In genomic region chr7:142808461-142808801, GRCh38 we compare ENCODE assay signal across 1 cellular context.
TF ChIP-seq lines count a peak whose summit lies in the region.

No MANE protein-coding gene starts in this region.

TF ChIP-seq in K562, 482 proteins besides CTCF, POLR2A, EP300 and RAD21 (continued from another document):
- TF ChIP-seq ZNF395 (CRISPR knock-in tag; IDR thresholded peaks at IDR 0.05) (peak; percentile 25; the same call in 1 of the 2 replicates), KDM1A (IDR thresholded peaks at IDR 0.05) (no peak), SMAD3 (CRISPR knock-in tag; conservative IDR thresholded peaks at IDR 0.05) (no peak), NCOA1 (IDR thresholded peaks at IDR 0.05; ENCODE audit: low read depth) (no peak), PHF21A (IDR thresholded peaks at IDR 0.05; ENCODE audit: borderline replicate concordance, low read depth) (no peak), MYBL2 (IDR thresholded peaks at IDR 0.05; ENCODE audit: low read depth) (no peak), MYBL2 (CRISPR knock-in tag; IDR thresholded peaks at IDR 0.05; ENCODE audit: borderline replicate concordance) (no peak), NR2C2 (CRISPR knock-in tag; IDR thresholded peaks at IDR 0.05) (no peak), NR2C2 (tag; IDR thresholded peaks at IDR 0.05) (no peak), ZNF77 (CRISPR knock-in tag; IDR thresholded peaks at IDR 0.05) (0 out of 2 replicates have a peak, but pooled peaks have one; percentile 19), NR3C1 (CRISPR knock-in tag; IDR thresholded peaks at IDR 0.05) (no peak), TARDBP (IDR thresholded peaks at IDR 0.05) (no peak), BMI1 (IDR thresholded peaks at IDR 0.05; ENCODE audit: low read length) (no peak), MBD2 (IDR thresholded peaks at IDR 0.05; ENCODE audit: borderline replicate concordance, low read depth) (no peak), THRB (CRISPR knock-in tag; conservative IDR thresholded peaks at IDR 0.05) (0 out of 2 replicates have a peak, but pooled peaks have one; percentile 14), E2F6 (IDR thresholded peaks at IDR 0.05; ENCODE audit: borderline replicate concordance in 1 of 2, extremely low read depth in 1 of 2, insufficient read depth in 1 of 2, insufficient read length in 1 of 2, low read depth in 1 of 2, low read length in 1 of 2, poor library complexity in 1 of 2, severe bottlenecking in 1 of 2) (no peak), SMAD4 (CRISPR knock-in tag; conservative IDR thresholded peaks at IDR 0.05) (no peak), PREB (CRISPR knock-in tag; IDR thresholded peaks at IDR 0.05) (no peak), ZNF79 (CRISPR knock-in tag; IDR thresholded peaks at IDR 0.05; ENCODE audit: low read depth) (no peak), SMAD2 (IDR thresholded peaks at IDR 0.05; ENCODE audit: low read depth, low read length) (no peak), PATZ1 (CRISPR knock-in tag; IDR thresholded peaks at IDR 0.05; ENCODE audit: borderline replicate concordance) (no peak), TAL1 (IDR thresholded peaks at IDR 0.05) (no peak), ELF2 (CRISPR knock-in tag; IDR thresholded peaks at IDR 0.05) (no peak), CHD4 (IDR thresholded peaks at IDR 0.05; ENCODE audit: insufficient read depth, insufficient replicate concordance, low read depth, low read length, poor library complexity, severe bottlenecking) (no peak), PCBP2 (IDR thresholded peaks at IDR 0.05; ENCODE audit: low read depth, low read length, poor library complexity, severe bottlenecking) (no peak), TRIM25 (IDR thresholded peaks at IDR 0.05; ENCODE audit: borderline replicate concordance) (no peak), HMG20B (CRISPR knock-in tag; IDR thresholded peaks at IDR 0.05) (no peak), ZNF696 (CRISPR knock-in tag; conservative IDR thresholded peaks at IDR 0.05) (no peak), ARHGAP35 (IDR thresholded peaks at IDR 0.05; ENCODE audit: partially characterized antibody) (no peak)
